In the genomic region with DNA sequence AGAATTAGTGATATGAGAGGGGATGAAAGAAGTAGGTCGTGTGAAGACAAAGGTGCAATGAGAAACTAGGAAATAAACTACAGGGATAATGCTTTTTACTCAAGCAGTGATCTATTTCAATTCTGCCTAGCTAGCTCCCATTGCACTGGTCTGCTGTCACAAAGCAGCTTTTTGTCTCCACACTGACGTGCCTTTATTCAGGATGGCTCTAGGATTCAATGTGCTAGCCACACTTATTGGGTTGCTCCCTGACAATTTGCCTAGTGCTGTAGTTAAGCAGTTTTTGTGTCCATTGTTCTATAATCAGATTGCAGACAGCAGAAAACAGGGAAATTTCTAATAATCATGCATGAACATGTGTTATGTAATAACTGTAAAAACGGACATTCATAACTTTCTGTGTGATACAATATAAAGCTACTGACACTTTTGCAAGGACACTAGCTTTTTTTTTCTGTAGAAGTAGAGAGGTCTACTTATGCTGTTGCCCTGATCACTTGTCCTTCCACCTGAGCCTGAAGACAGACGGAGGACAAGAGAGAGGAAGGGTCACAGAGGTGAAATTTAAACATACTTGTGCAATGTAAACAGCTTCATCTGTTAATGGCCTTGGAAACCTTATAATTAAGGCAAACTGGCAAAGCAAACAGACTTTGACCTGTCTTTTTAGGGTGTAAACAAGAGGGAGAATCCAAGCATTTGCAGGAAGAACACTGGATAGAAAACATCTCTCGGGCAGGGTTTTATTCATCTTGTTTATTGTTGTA, we compare ENCODE assay signal across 1 cellular context.
TF ChIP-seq lines count a peak whose summit lies in the region.

No MANE protein-coding gene starts in this region.

TF ChIP-seq in HepG2, 621 proteins besides CTCF, POLR2A, EP300 and RAD21 (continued from another document and continues in another):
- TF ChIP-seq, protein P1, sequence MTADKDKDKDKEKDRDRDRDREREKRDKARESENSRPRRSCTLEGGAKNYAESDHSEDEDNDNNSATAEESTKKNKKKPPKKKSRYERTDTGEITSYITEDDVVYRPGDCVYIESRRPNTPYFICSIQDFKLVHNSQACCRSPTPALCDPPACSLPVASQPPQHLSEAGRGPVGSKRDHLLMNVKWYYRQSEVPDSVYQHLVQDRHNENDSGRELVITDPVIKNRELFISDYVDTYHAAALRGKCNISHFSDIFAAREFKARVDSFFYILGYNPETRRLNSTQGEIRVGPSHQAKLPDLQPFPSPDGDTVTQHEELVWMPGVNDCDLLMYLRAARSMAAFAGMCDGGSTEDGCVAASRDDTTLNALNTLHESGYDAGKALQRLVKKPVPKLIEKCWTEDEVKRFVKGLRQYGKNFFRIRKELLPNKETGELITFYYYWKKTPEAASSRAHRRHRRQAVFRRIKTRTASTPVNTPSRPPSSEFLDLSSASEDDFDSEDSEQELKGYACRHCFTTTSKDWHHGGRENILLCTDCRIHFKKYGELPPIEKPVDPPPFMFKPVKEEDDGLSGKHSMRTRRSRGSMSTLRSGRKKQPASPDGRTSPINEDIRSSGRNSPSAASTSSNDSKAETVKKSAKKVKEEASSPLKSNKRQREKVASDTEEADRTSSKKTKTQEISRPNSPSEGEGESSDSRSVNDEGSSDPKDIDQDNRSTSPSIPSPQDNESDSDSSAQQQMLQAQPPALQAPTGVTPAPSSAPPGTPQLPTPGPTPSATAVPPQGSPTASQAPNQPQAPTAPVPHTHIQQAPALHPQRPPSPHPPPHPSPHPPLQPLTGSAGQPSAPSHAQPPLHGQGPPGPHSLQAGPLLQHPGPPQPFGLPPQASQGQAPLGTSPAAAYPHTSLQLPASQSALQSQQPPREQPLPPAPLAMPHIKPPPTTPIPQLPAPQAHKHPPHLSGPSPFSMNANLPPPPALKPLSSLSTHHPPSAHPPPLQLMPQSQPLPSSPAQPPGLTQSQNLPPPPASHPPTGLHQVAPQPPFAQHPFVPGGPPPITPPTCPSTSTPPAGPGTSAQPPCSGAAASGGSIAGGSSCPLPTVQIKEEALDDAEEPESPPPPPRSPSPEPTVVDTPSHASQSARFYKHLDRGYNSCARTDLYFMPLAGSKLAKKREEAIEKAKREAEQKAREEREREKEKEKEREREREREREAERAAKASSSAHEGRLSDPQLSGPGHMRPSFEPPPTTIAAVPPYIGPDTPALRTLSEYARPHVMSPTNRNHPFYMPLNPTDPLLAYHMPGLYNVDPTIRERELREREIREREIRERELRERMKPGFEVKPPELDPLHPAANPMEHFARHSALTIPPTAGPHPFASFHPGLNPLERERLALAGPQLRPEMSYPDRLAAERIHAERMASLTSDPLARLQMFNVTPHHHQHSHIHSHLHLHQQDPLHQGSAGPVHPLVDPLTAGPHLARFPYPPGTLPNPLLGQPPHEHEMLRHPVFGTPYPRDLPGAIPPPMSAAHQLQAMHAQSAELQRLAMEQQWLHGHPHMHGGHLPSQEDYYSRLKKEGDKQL (CRISPR knock-in tag; IDR thresholded peaks at IDR 0.05; ENCODE audit: low read depth), result no peak
- TF ChIP-seq NCOA2 (CRISPR knock-in tag; IDR thresholded peaks at IDR 0.05) (peak; percentile 73), ZNF12 (CRISPR knock-in tag; IDR thresholded peaks at IDR 0.05) (no peak), ZNF691 (CRISPR knock-in tag; IDR thresholded peaks at IDR 0.05; ENCODE audit: borderline replicate concordance, low read depth) (no peak), POLR2AphosphoS2 (IDR thresholded peaks at IDR 0.05; ENCODE audit: low read depth, low read length) (no peak), DMTF1 (CRISPR knock-in tag; IDR thresholded peaks at IDR 0.05) (no peak), ZNF703 (CRISPR knock-in tag; IDR thresholded peaks at IDR 0.05; ENCODE audit: borderline replicate concordance) (no peak), PAXIP1 (CRISPR knock-in tag; conservative IDR thresholded peaks at IDR 0.05) (peak; percentile 92), PRDM4 (CRISPR knock-in tag; IDR thresholded peaks at IDR 0.05; ENCODE audit: borderline replicate concordance) (no peak), PCBP2 (optimal IDR thresholded peaks at IDR 0.05; ENCODE audit: low read depth, low read length, poor library complexity, severe bottlenecking) (no peak), ZNF281 (CRISPR knock-in tag; IDR thresholded peaks at IDR 0.05; ENCODE audit: borderline replicate concordance) (no peak), CREM (IDR thresholded peaks at IDR 0.05) (0 out of 2 replicates have a peak, but pooled peaks have one; percentile 17), CREM (CRISPR knock-in tag; IDR thresholded peaks at IDR 0.05) (no peak), CHD4 (IDR thresholded peaks at IDR 0.05; ENCODE audit: borderline replicate concordance, low read length) (no peak), YY1 (IDR thresholded peaks at IDR 0.05; ENCODE audit: insufficient read depth, insufficient replicate concordance, low read depth, low read length) (no peak), ZNF260 (CRISPR knock-in tag; IDR thresholded peaks at IDR 0.05; ENCODE audit: borderline replicate concordance, low read depth) (no peak), MIER3 (CRISPR knock-in tag; IDR thresholded peaks at IDR 0.05; ENCODE audit: borderline replicate concordance) (0 out of 2 replicates have a peak, but pooled peaks have one; percentile 34), ZNF530 (CRISPR knock-in tag; IDR thresholded peaks at IDR 0.05; ENCODE audit: low read depth) (no peak), ZNF644 (CRISPR knock-in tag; IDR thresholded peaks at IDR 0.05; ENCODE audit: low read depth) (no peak), IRF2 (CRISPR knock-in tag; IDR thresholded peaks at IDR 0.05) (peak; percentile 51; the same call in 1 of the 2 replicates), ZNF709 (CRISPR knock-in tag; IDR thresholded peaks at IDR 0.05) (no peak), ZBTB33 (CRISPR knock-in tag; IDR thresholded peaks at IDR 0.05) (no peak)
- TF ChIP-seq, protein P2, sequence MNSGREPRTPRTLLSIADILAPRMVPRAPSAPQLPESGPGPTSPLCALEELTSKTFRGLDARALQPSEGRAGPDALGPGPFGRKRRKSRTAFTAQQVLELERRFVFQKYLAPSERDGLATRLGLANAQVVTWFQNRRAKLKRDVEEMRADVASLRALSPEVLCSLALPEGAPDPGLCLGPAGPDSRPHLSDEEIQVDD (CRISPR knock-in tag; IDR thresholded peaks at IDR 0.05; ENCODE audit: borderline replicate concordance), result no peak
- TF ChIP-seq, protein P3, sequence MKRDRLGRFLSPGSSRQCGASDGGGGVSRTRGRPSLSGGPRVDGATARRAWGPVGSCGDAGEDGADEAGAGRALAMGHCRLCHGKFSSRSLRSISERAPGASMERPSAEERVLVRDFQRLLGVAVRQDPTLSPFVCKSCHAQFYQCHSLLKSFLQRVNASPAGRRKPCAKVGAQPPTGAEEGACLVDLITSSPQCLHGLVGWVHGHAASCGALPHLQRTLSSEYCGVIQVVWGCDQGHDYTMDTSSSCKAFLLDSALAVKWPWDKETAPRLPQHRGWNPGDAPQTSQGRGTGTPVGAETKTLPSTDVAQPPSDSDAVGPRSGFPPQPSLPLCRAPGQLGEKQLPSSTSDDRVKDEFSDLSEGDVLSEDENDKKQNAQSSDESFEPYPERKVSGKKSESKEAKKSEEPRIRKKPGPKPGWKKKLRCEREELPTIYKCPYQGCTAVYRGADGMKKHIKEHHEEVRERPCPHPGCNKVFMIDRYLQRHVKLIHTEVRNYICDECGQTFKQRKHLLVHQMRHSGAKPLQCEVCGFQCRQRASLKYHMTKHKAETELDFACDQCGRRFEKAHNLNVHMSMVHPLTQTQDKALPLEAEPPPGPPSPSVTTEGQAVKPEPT (CRISPR knock-in tag; IDR thresholded peaks at IDR 0.05; ENCODE audit: low read depth), result no peak
- TF ChIP-seq, protein P4, sequence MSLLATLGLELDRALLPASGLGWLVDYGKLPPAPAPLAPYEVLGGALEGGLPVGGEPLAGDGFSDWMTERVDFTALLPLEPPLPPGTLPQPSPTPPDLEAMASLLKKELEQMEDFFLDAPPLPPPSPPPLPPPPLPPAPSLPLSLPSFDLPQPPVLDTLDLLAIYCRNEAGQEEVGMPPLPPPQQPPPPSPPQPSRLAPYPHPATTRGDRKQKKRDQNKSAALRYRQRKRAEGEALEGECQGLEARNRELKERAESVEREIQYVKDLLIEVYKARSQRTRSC (CRISPR knock-in tag; IDR thresholded peaks at IDR 0.05; ENCODE audit: low read depth), result no peak
